23 cellular contexts compared by ENCODE assay signal in the genomic region with DNA sequence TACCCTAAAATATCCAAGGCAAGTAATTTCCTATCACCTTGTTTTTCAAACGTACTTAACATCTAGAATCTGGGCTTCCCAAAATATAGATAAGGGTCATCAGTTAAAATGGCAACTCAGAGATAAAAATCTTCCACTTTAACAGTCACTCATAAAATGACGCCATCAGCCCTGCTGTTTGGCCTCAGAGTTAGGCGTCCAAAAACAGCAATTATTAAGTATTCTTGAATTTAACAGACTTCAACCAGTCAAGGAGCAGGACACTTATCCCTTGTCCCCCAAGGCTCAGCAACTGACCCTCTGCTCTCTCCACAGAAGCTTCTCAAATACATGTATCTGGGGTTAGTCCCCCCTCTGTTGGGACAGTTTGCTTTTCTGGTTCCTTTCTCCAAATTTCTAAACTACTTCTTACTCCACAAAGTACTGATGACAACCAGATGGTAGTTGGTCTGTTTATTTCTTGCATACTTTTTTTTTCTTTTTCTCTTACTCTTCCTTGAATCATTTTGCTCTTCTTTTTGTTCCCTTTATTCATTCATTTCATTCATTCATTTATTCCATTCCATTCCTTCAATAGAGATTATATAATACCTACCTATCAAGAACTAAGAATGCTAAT. TPM values are rescaled to one million over a fixed set of nuclear protein-coding genes. Genes with fewer than 3 reads are reported as not detected.
A peak's percentile ranks its signal among the peaks of the same experiment; 100 is the strongest.
DNase-seq lines count a peak whose midpoint lies in the region; ATAC-seq, FAIRE-seq and TF ChIP-seq lines count a peak whose summit lies in the region.
"Had no signal": no experiment of that assay in that cellular context is flagged by ENCODE, and none has a peak within 500 bp of the region (broad histone marks: within the 10 kb centered on the region; RNA-seq: fewer than 3 reads in every experiment).

No MANE protein-coding gene starts in this region.

- H3K27ac ChIP-seq in ascending aorta (peak overlapping the region; percentile 69 to 79), gastroesophageal sphincter (peak overlapping the region in 3 of 4 donors; percentile 38 to 72 (median 57)), smooth muscle cell (ENCODE audit: low read depth) (no peak overlapping the region)
- H3K27ac ChIP-seq: Peyer's patch, right lobe of liver had no signal

- TF ChIP-seq POLR2A in gastroesophageal sphincter (IDR thresholded peaks at IDR 0.05) = no peak
- TF ChIP-seq POLR2A in GM12892 (IDR thresholded peaks at IDR 0.05; ENCODE audit: low read depth, low read length) = no peak

- 37 to 64% methylated on average over 3 of the region's 3 CpGs for WGBS in gastroesophageal sphincter (ENCODE audit: low coverage in 1 of 2), 2 donors
- WGBS in smooth muscle cell (ENCODE audit: low lambda C conversion rate) = 45% methylated on average over 3 of the region's 3 CpGs

- H3K27me3 ChIP-seq in ascending aorta = no peaks in the 10 kb centered on the region
- no peaks in the 10 kb centered on the region for H3K27me3 ChIP-seq in gastroesophageal sphincter
- H3K27me3 ChIP-seq in smooth muscle cell (ENCODE audit: low read depth) = no peaks in the 10 kb centered on the region
- H3K27me3 ChIP-seq: heart left ventricle, Peyer's patch, right lobe of liver had no signal

- no peaks in the 10 kb centered on the region for H3K9me3 ChIP-seq in ascending aorta
- no peaks in the 10 kb centered on the region for H3K9me3 ChIP-seq in gastroesophageal sphincter
- no peaks in the 10 kb centered on the region for H3K9me3 ChIP-seq in smooth muscle cell (replicated peaks; ENCODE audit: low read depth)
- H3K9me3 ChIP-seq: heart left ventricle, Peyer's patch, right lobe of liver had no signal

- TF ChIP-seq CTCF in ascending aorta (IDR thresholded peaks at IDR 0.05) = no peak
- TF ChIP-seq CTCF in gastroesophageal sphincter (IDR thresholded peaks at IDR 0.05) = no peak
- TF ChIP-seq CTCF in smooth muscle cell (IDR thresholded peaks at IDR 0.05; ENCODE audit: borderline replicate concordance, insufficient read depth, poor library complexity, severe bottlenecking) = no peak

- no peak for TF ChIP-seq EP300 in gastroesophageal sphincter (IDR thresholded peaks at IDR 0.05)

- H3K4me2 ChIP-seq in smooth muscle cell = peak overlapping the region; percentile 47

- no peak for ATAC-seq in gastroesophageal sphincter
- ATAC-seq: heart left ventricle, HepG2, right lobe of liver had no signal

- no peak overlapping the region for H3K9ac ChIP-seq in smooth muscle cell (ENCODE audit: low read depth)

- peaks cover 10 to 37% of the 10 kb centered on the region in 2 donors for H3K4me1 ChIP-seq in ascending aorta
- H3K4me1 ChIP-seq in gastroesophageal sphincter = peaks cover 11 to 57% (median 27%) of the 10 kb centered on the region in 3 donors
- peaks cover 7% of the 10 kb centered on the region for H3K4me1 ChIP-seq in smooth muscle cell (ENCODE audit: low read depth)
- H3K4me1 ChIP-seq: Peyer's patch, right lobe of liver had no signal

- no peak for FAIRE-seq in GM12892 (lab: Jason Lieb, UNC)
- FAIRE-seq: GM12891, HepG2 had no signal

- intact Hi-C loops in ascending aorta (cut with DNase I) = loop anchor here (2.0 to 10.0 kb wide), 3 partner anchors 63 to 385 kb away; partner anchors contain the start of genes CCDC149 and PI4K2B

- no peak overlapping the region for H2AFZ ChIP-seq in smooth muscle cell (ENCODE audit: low read depth)

- H3K36me3 ChIP-seq in ascending aorta = no peaks in the 10 kb centered on the region
- H3K36me3 ChIP-seq in gastroesophageal sphincter = peaks cover 0 to 13% of the 10 kb centered on the region in 2 donors
- H3K36me3 ChIP-seq in smooth muscle cell (ENCODE audit: low read depth) = no peaks in the 10 kb centered on the region
- H3K36me3 ChIP-seq: Peyer's patch, right lobe of liver had no signal

- no peaks in the 10 kb centered on the region for H4K20me1 ChIP-seq in smooth muscle cell (ENCODE audit: low read depth)

- DNase-seq in ascending aorta (ENCODE audit: low spot score in 2 of 2) (no peak), smooth muscle cell (lab: John Stamatoyannopoulos, UW; ENCODE audit: unreplicated experiment) (no peak), NCI-H146 treated with DMSO at 0.1 percent for 48 hours (lab: John Stamatoyannopoulos, UW; ENCODE audit: unreplicated experiment) (no peak), GM12892 (ENCODE audit: insufficient read length) (no peak), NCI-H146 (lab: John Stamatoyannopoulos, UW) (no peak)
- no peak for DNase-seq in stimulated activated CD4-positive, alpha-beta T cell treated with anti-CD3 and anti-CD28 coated beads, Interleukin-12 subunit alpha, Interleukin-12 subunit beta, amount 100 ng/mL, for 4 hours
- DNase-seq: activated CD4-positive, alpha-beta T cell treated with anti-CD3 and anti-CD28 coated beads, Interleukin-2, amount 10 ng/mL, durations not matched to agents 7 days and 5 days; activated gamma-delta T cell; activated T-cell treated with anti-CD3 and anti-CD28 coated beads, Interleukin-2, amount 50 U/mL, for 24 hours; DND-41; heart left ventricle; NCI-H1092; NCI-H1930; NCI-H526; Peyer's patch; posterior cingulate gyrus; right lobe of liver; stimulated activated naive CD4-positive, alpha-beta T cell; trophoblast cell had no signal

- H3K79me2 ChIP-seq in smooth muscle cell (ENCODE audit: low read depth) = no peaks in the 10 kb centered on the region

- no peak overlapping the region for H3K4me3 ChIP-seq in ascending aorta
- no peak overlapping the region for H3K4me3 ChIP-seq in gastroesophageal sphincter
- no peak overlapping the region for H3K4me3 ChIP-seq in smooth muscle cell
- H3K4me3 ChIP-seq: heart left ventricle, Peyer's patch, right lobe of liver had no signal

- peaks cover 13% of the 10 kb centered on the region for H3F3A ChIP-seq in smooth muscle cell (ENCODE audit: low read depth)

RNA-seq across cellular contexts. Expression of gene SOD3, which starts 54.4 kb away (rescaled TPM):
- total RNA-seq in ascending aorta (893 TPM), gastroesophageal sphincter (100 to 1,000 TPM; 199 to 801 (median 448) TPM), smooth muscle cell (24.4 and 29.8 TPM in 2 replicates)
- 60.9 and 71.9 TPM in 2 replicates for polyA plus RNA-seq in smooth muscle cell
- polyA plus RNA-seq in GM12892 (2012; ENCODE audit: missing spikeins) = not detected
- total RNA-seq: activated CD4-positive, alpha-beta T cell treated with anti-CD3 and anti-CD28 coated beads, Interleukin-2, amount 10 ng/mL, durations not matched to agents 7 days and 5 days; dermis blood vessel endothelial cell; HepG2 had no signal
